Comparison of ENCODE assay signal across 8 cellular contexts in genomic region chr22:42518637-42519543, GRCh38. TPM values are rescaled to one million over a fixed set of nuclear protein-coding genes. Genes with fewer than 3 reads are reported as not detected.
A peak's percentile ranks its signal among the peaks of the same experiment; 100 is the strongest.
DNase-seq lines count a peak whose midpoint lies in the region; ATAC-seq and TF ChIP-seq lines count a peak whose summit lies in the region.
"Not testable (repeated sequence)": the region's sequence is repeated elsewhere in the genome, so short reads cannot be mapped to it uniquely, and the experiment has no call there.

No MANE protein-coding gene starts in this region.

- not testable (repeated sequence) for H3K27me3 Mint-ChIP-seq in IgD-negative memory B cell; nephron (ENCODE audit: low read depth)

- H3K4me3 ChIP-seq in right cardiac atrium (ENCODE audit: low read length): peak overlapping the region; percentile 94

- not testable (repeated sequence) for H3K9me3 Mint-ChIP-seq in IgD-negative memory B cell, nephron

- peak overlapping the region; percentile 44 for H3K27ac ChIP-seq in caudate nucleus (ENCODE audit: low read depth, low read length)
- not testable (repeated sequence) for H3K27ac ChIP-seq in right cardiac atrium (ENCODE audit: low read length)
- peak overlapping the region; percentile 61 for H3K27ac ChIP-seq in substantia nigra (ENCODE audit: low read depth, low read length, poor library complexity, severe bottlenecking)

- not testable (repeated sequence) for H3K27me3 ChIP-seq in right cardiac atrium (ENCODE audit: control insufficient read depth, insufficient read depth)

- H3K4me1 ChIP-seq in right cardiac atrium (ENCODE audit: control insufficient read depth, insufficient read depth, low read length): not testable (repeated sequence)

- not testable (repeated sequence) for H3K36me3 Mint-ChIP-seq in IgD-negative memory B cell
- H3K36me3 Mint-ChIP-seq in nephron (ENCODE audit: low read depth): peaks cover 12% of the 10 kb centered on the region

- DNase-seq in DMS53 (lab: John Stamatoyannopoulos, UW) (peak; percentile 16), caudate nucleus (lab: John Stamatoyannopoulos, UW) (peak in 2 of 61 donors; percentile 18 to 37)
- DNase-seq in right cardiac atrium; substantia nigra (lab: John Stamatoyannopoulos, UW): not testable (repeated sequence)

- intact Hi-C loops in right cardiac atrium (cut with DNase I): loop anchor here in 1 of 4 donors (5.0 kb wide), 1 partner anchor 33 kb away; the partner anchor contains the start of gene SERHL2

- ATAC-seq in GM21529 (IDR thresholded peaks at IDR 0.05; ENCODE audit: unreplicated experiment): peak; percentile 20
- ATAC-seq in activated CD4-positive, CD25-positive, alpha-beta regulatory T cell treated with anti-CD3 and anti-CD28 coated beads, Interleukin-2, amount 50 U/mL, for 24 hours: peak; percentile 30 to 37
- not testable (repeated sequence) for ATAC-seq in right cardiac atrium

- 13% methylated on average over 21 of the region's 30 CpGs for WGBS in right cardiac atrium

- H3K4me1 Mint-ChIP-seq in IgD-negative memory B cell: peaks cover 6 to 11% (median 9%) of the 10 kb centered on the region in 3 donors
- peaks cover 18% of the 10 kb centered on the region for H3K4me1 Mint-ChIP-seq in nephron

- H3K27ac Mint-ChIP-seq in IgD-negative memory B cell: peak overlapping the region; percentile 93 to 97 (median 96)
- peak overlapping the region in 2 of 3 experiments; percentile 57 to 84 for H3K27ac Mint-ChIP-seq in nephron

- H3K9me3 ChIP-seq in right cardiac atrium (ENCODE audit: control insufficient read depth, low read length): not testable (repeated sequence)

- not testable (repeated sequence) for TF ChIP-seq CTCF in nephron (IDR thresholded peaks at IDR 0.05; ENCODE audit: unreplicated experiment in 3 of 3)

- H3K4me3 Mint-ChIP-seq in IgD-negative memory B cell (peak overlapping the region; percentile 93 to 98 (median 96)), nephron (peak overlapping the region; percentile 98 to 100 (median 99))

RNA-seq across cellular contexts. Expression of gene RRP7A, which starts 0.7 kb away (rescaled TPM):
- polyA plus RNA-seq in IgD-negative memory B cell: 74.7 TPM
- 10 to 100 TPM; 23.5 to 29.8 (median 25.1) TPM for total RNA-seq in right cardiac atrium
- polyA plus RNA-seq in right cardiac atrium: 19.3 TPM

RNA-seq across cellular contexts. Expression of gene SERHL2, which starts 34.9 kb away (rescaled TPM):
- 4.5 TPM for polyA plus RNA-seq in IgD-negative memory B cell
- total RNA-seq in right cardiac atrium: 1 to 10 TPM; 3.3 to 5.0 (median 4.3) TPM
- polyA plus RNA-seq in right cardiac atrium: 4.8 TPM
